ENCODE assay signal across 1 cellular context in genomic region chr7:103988468-103989199, GRCh38.
TF ChIP-seq lines count a peak whose summit lies in the region.

No MANE protein-coding gene starts in this region.

TF ChIP-seq in IMR-90, 13 proteins besides CTCF, POLR2A, EP300 and RAD21 (continued from another document):
- TF ChIP-seq USF2 (IDR thresholded peaks at IDR 0.05; ENCODE audit: low read depth, low read length) (no peak), CEBPB (IDR thresholded peaks at IDR 0.05; ENCODE audit: low read depth, low read length) (no peak)
TF ChIP-seq in IMR-90: peak in this region for 0.
